ENCODE assay signal across 21 cellular contexts in genomic region chr17:74740641-74741387, GRCh38. TPM values are rescaled to one million over a fixed set of nuclear protein-coding genes. Genes with fewer than 3 reads are reported as not detected.
A peak's percentile ranks its signal among the peaks of the same experiment; 100 is the strongest.
DNase-seq lines count a peak whose midpoint lies in the region; ATAC-seq, FAIRE-seq and TF ChIP-seq lines count a peak whose summit lies in the region.
"Had no signal": no experiment of that assay in that cellular context is flagged by ENCODE, and none has a peak within 500 bp of the region (broad histone marks: within the 10 kb centered on the region; RNA-seq: fewer than 3 reads in every experiment).

No MANE protein-coding gene starts in this region.

- CTCF ChIA-PET in activated CD4-positive, alpha-beta T cell treated with anti-CD3 and anti-CD28 coated beads for 36 hours (lab: Charles Lee): interaction anchor here (0.7 to 2.8 kb wide), 14 partner anchors 10 to 654 kb away, joined by 3 to 18 read pairs (median 4); partner anchors contain the start of gene FDXR
- CTCF ChIA-PET in activated CD8-positive, alpha-beta T cell treated with anti-CD3 and anti-CD28 coated beads for 36 hours (lab: Charles Lee): interaction anchor here (0.9 to 8.1 kb wide), 6 partner anchors 29 to 125 kb away, joined by 3 to 207 read pairs (median 10); partner anchors contain the start of gene NAT9
- CTCF ChIA-PET in MCF 10A (lab: Yijun Ruan, JAX): interaction anchor here (1.8 to 2.4 kb wide), 3 partner anchors 30 to 124 kb away, joined by 8 to 12 read pairs (median 9); no protein-coding TSS in a partner anchor

- intact Hi-C loops in activated CD4-positive, alpha-beta T cell treated with anti-CD3 and anti-CD28 coated beads for 36 hours (cut with DNase I, micrococcal nuclease): no loop called here
- intact Hi-C loops in activated CD8-positive, alpha-beta T cell treated with anti-CD3 and anti-CD28 coated beads for 36 hours (cut with micrococcal nuclease): loop anchor here (5.0 kb wide), 1 partner anchor 121 kb away; no protein-coding TSS in a partner anchor
- intact Hi-C loops in MCF 10A (cut with micrococcal nuclease): no loop called here

- peak overlapping the region; percentile 88 for H3K27ac Mint-ChIP-seq in activated CD4-positive, alpha-beta T cell treated with anti-CD3 and anti-CD28 coated beads for 36 hours
- peak overlapping the region; percentile 88 for H3K27ac Mint-ChIP-seq in activated CD8-positive, alpha-beta T cell treated with anti-CD3 and anti-CD28 coated beads for 36 hours
- H3K27ac Mint-ChIP-seq in naive thymus-derived CD8-positive, alpha-beta T cell: peak overlapping the region; percentile 90 to 99 (median 96)
- H3K27ac Mint-ChIP-seq in MCF 10A (ENCODE audit: low read depth, unreplicated experiment): no peak overlapping the region
- H3K27ac Mint-ChIP-seq: mesothelial cell of epicardium had no signal

- H3K27me3 ChIP-seq in DOHH2 (ENCODE audit: control insufficient read depth, low read length): no peaks in the 10 kb centered on the region

- H3K9me2 ChIP-seq in DOHH2 (replicated peaks; ENCODE audit: control insufficient read depth, low read length): no peaks in the 10 kb centered on the region

- no peaks in the 10 kb centered on the region for H3K36me3 ChIP-seq in DOHH2 (ENCODE audit: control insufficient read depth, low read length)
- H3K36me3 ChIP-seq: upper lobe of left lung had no signal

- H3K9me3 Mint-ChIP-seq in activated CD4-positive, alpha-beta T cell treated with anti-CD3 and anti-CD28 coated beads for 36 hours (ENCODE audit: low read depth): no peaks in the 10 kb centered on the region
- peaks cover 7% of the 10 kb centered on the region for H3K9me3 Mint-ChIP-seq in activated CD8-positive, alpha-beta T cell treated with anti-CD3 and anti-CD28 coated beads for 36 hours
- no peaks in the 10 kb centered on the region for H3K9me3 Mint-ChIP-seq in naive thymus-derived CD8-positive, alpha-beta T cell
- no peaks in the 10 kb centered on the region for H3K9me3 Mint-ChIP-seq in MCF 10A (ENCODE audit: unreplicated experiment)
- H3K9me3 Mint-ChIP-seq: mesothelial cell of epicardium had no signal

- ATAC-seq in activated CD4-positive, alpha-beta T cell treated with anti-CD3 and anti-CD28 coated beads for 36 hours: no peak
- ATAC-seq in activated CD8-positive, alpha-beta T cell treated with anti-CD3 and anti-CD28 coated beads for 36 hours: no peak
- ATAC-seq in naive thymus-derived CD8-positive, alpha-beta T cell: no peak
- ATAC-seq: stimulated activated naive CD8-positive, alpha-beta T cell treated with anti-CD3 and anti-CD28 coated beads, Interleukin-15, amount 100 ng/mL, for 72 hours had no signal

- TF ChIP-seq CTCF in DOHH2 (IDR thresholded peaks at IDR 0.05; ENCODE audit: low read depth, low read length, poor library complexity, severe bottlenecking) (no peak), MCF 10A (IDR thresholded peaks at IDR 0.05; ENCODE audit: unreplicated experiment) (no peak)
- no peak for TF ChIP-seq CTCF in activated CD8-positive, alpha-beta T cell treated with anti-CD3 and anti-CD28 coated beads for 36 hours (IDR thresholded peaks at IDR 0.05)

- no peak overlapping the region for H3K4me3 Mint-ChIP-seq in activated CD4-positive, alpha-beta T cell treated with anti-CD3 and anti-CD28 coated beads for 36 hours
- H3K4me3 Mint-ChIP-seq in activated CD8-positive, alpha-beta T cell treated with anti-CD3 and anti-CD28 coated beads for 36 hours: no peak overlapping the region
- peak overlapping the region in 8 of 10 donors; percentile 31 to 88 (median 84) for H3K4me3 Mint-ChIP-seq in naive thymus-derived CD8-positive, alpha-beta T cell
- H3K4me3 Mint-ChIP-seq in MCF 10A (ENCODE audit: unreplicated experiment): no peak overlapping the region
- H3K4me3 Mint-ChIP-seq: mesothelial cell of epicardium had no signal

- no peak for DNase-seq in activated CD4-positive, alpha-beta T cell treated with anti-CD3 and anti-CD28 coated beads for 36 hours
- no peak for DNase-seq in activated CD4-positive, alpha-beta T cell treated with anti-CD3 and anti-CD28 coated beads, Interleukin-2, amount 50 U/mL, for 48 hours
- DNase-seq in activated CD8-positive, alpha-beta T cell treated with anti-CD3 and anti-CD28 coated beads for 36 hours: no peak
- DNase-seq in naive thymus-derived CD8-positive, alpha-beta T cell: no peak
- DNase-seq in stimulated activated naive CD4-positive, alpha-beta T cell treated with Interleukin-2 at 50 U/mL for 16 hours (lab: John Stamatoyannopoulos, UW): no peak
- DNase-seq in H54 (ENCODE audit: insufficient read length, low spot score) (no peak), MCF 10A (ENCODE audit: unreplicated experiment) (no peak)
- DNase-seq: activated CD4-positive, CD25-positive, alpha-beta regulatory T cell; HCEC 1CT; hypothalamus; kidney glomerular epithelial cell; NCI-H146; NCI-H345; NK-92 treated with Interleukin-12 subunit alpha and Interleukin-12 subunit beta, amount 100 ng/mL, for 24 hours; stimulated activated CD4-positive, alpha-beta T cell treated with anti-CD3 and anti-CD28 coated beads, Interleukin-15, amount 100 ng/mL, for 24 hours; stimulated activated naive CD8-positive, alpha-beta T cell treated with anti-CD3 and anti-CD28 coated beads, Interleukin-15, amount 100 ng/mL, for 72 hours; upper lobe of left lung had no signal

- H3K4me3 ChIP-seq in DOHH2 (ENCODE audit: low read length): no peak overlapping the region
- H3K4me3 ChIP-seq: upper lobe of left lung had no signal

- H3K9me3 ChIP-seq in DOHH2 (ENCODE audit: control insufficient read depth, insufficient read depth, low read length): no peaks in the 10 kb centered on the region
- H3K9me3 ChIP-seq: upper lobe of left lung had no signal

- H3K4me2 ChIP-seq in DOHH2 (ENCODE audit: low read length): peak overlapping the region; percentile 64; the same call in 1 of the 2 replicates

- peaks cover 81% of the 10 kb centered on the region for H3K4me1 ChIP-seq in DOHH2 (ENCODE audit: control insufficient read depth, low read length)

- POLR2A ChIA-PET in activated CD4-positive, alpha-beta T cell treated with anti-CD3 and anti-CD28 coated beads for 36 hours (lab: Charles Lee): no interaction called here
- POLR2A ChIA-PET in activated CD8-positive, alpha-beta T cell treated with anti-CD3 and anti-CD28 coated beads for 36 hours (lab: Charles Lee): interaction anchor here (0.8 to 3.1 kb wide), 5 partner anchors 12 to 69 kb away, joined by 3 to 13 read pairs (median 4); partner anchors contain the start of gene NAT9
- POLR2A ChIA-PET in naive thymus-derived CD8-positive, alpha-beta T cell (lab: Charles Lee): interaction anchor here (0.5 to 3.2 kb wide), 15 partner anchors 10 to 1999 kb away, joined by 3 to 31 read pairs (median 4); partner anchors contain the start of gene NAT9
- POLR2A ChIA-PET in MCF 10A (lab: Yijun Ruan, JAX): no interaction called here

- H3K4me1 Mint-ChIP-seq in activated CD4-positive, alpha-beta T cell treated with anti-CD3 and anti-CD28 coated beads for 36 hours: peaks cover 79% of the 10 kb centered on the region
- H3K4me1 Mint-ChIP-seq in activated CD8-positive, alpha-beta T cell treated with anti-CD3 and anti-CD28 coated beads for 36 hours (ENCODE audit: low read depth): peaks cover 79% of the 10 kb centered on the region
- H3K4me1 Mint-ChIP-seq in naive thymus-derived CD8-positive, alpha-beta T cell: peaks cover 42 to 83% (median 77%) of the 10 kb centered on the region in 4 donors
- peaks cover 6% of the 10 kb centered on the region for H3K4me1 Mint-ChIP-seq in MCF 10A (ENCODE audit: insufficient read depth, unreplicated experiment)

- no peak for TF ChIP-seq POLR2A in H54 (IDR thresholded peaks at IDR 0.05; ENCODE audit: low read depth, low read length)

- no peak overlapping the region for H3K27ac ChIP-seq in DOHH2 (ENCODE audit: low read depth, low read length)

- H3K27me3 Mint-ChIP-seq in activated CD4-positive, alpha-beta T cell treated with anti-CD3 and anti-CD28 coated beads for 36 hours: no peaks in the 10 kb centered on the region
- H3K27me3 Mint-ChIP-seq in activated CD8-positive, alpha-beta T cell treated with anti-CD3 and anti-CD28 coated beads for 36 hours: no peaks in the 10 kb centered on the region
- H3K27me3 Mint-ChIP-seq in naive thymus-derived CD8-positive, alpha-beta T cell: no peaks in the 10 kb centered on the region
- peaks cover 24% of the 10 kb centered on the region for H3K27me3 Mint-ChIP-seq in MCF 10A (ENCODE audit: insufficient read depth, unreplicated experiment)

- BruUV-seq in MCF 10A (replicated peaks; lab: Mats Ljungman, UMichigan): no TSS peak

- no peaks in the 10 kb centered on the region for H3K79me2 ChIP-seq in DOHH2 (ENCODE audit: control insufficient read depth, low read length)

- peaks cover 11% of the 10 kb centered on the region for H3F3A ChIP-seq in DOHH2 (ENCODE audit: control insufficient read depth, insufficient read depth)

- H3K36me3 Mint-ChIP-seq in activated CD4-positive, alpha-beta T cell treated with anti-CD3 and anti-CD28 coated beads for 36 hours (ENCODE audit: low read depth): no peaks in the 10 kb centered on the region
- H3K36me3 Mint-ChIP-seq in activated CD8-positive, alpha-beta T cell treated with anti-CD3 and anti-CD28 coated beads for 36 hours (ENCODE audit: low read depth): peaks cover 3% of the 10 kb centered on the region
- peaks cover 0 to 1% (median 0%) of the 10 kb centered on the region in 3 donors for H3K36me3 Mint-ChIP-seq in naive thymus-derived CD8-positive, alpha-beta T cell
- no peaks in the 10 kb centered on the region for H3K36me3 Mint-ChIP-seq in MCF 10A (ENCODE audit: insufficient read depth, unreplicated experiment)
- H3K36me3 Mint-ChIP-seq: mesothelial cell of epicardium had no signal

- no peaks in the 10 kb centered on the region for H4K20me1 ChIP-seq in DOHH2 (ENCODE audit: control insufficient read depth, insufficient read depth, low read depth, low read length)

- FAIRE-seq in H54 (lab: Jason Lieb, UNC): no peak

RNA-seq across cellular contexts. Expression of gene RAB37, which starts 3.8 kb away (rescaled TPM):
- 1 to 10 TPM; 2.7 to 3.5 TPM for total RNA-seq in activated CD4-positive, alpha-beta T cell treated with anti-CD3 and anti-CD28 coated beads for 36 hours
- 1 to 10 TPM; 6.6 to 6.7 TPM for total RNA-seq in activated CD8-positive, alpha-beta T cell treated with anti-CD3 and anti-CD28 coated beads for 36 hours
- total RNA-seq in naive thymus-derived CD8-positive, alpha-beta T cell: 10 to 100 TPM; 34.0 to 35.9 TPM
- polyA plus RNA-seq in naive thymus-derived CD8-positive, alpha-beta T cell: 100 to 1,000 TPM in 1 of 3 donors, 10 to 100 TPM in 2; 55.3 to 108 (median 76.0) TPM
- not detected in 2 replicates for total RNA-seq in MCF 10A (2022)
- total RNA-seq: A172, Daoy had no signal

RNA-seq across cellular contexts. Expression of gene NHERF1, which starts 7.6 kb away (rescaled TPM):
- 100 to 1,000 TPM; 115 to 170 TPM for total RNA-seq in activated CD4-positive, alpha-beta T cell treated with anti-CD3 and anti-CD28 coated beads for 36 hours
- total RNA-seq in activated CD8-positive, alpha-beta T cell treated with anti-CD3 and anti-CD28 coated beads for 36 hours: 100 to 1,000 TPM; 143 to 150 TPM
- total RNA-seq in naive thymus-derived CD8-positive, alpha-beta T cell: 100 to 1,000 TPM; 158 to 164 TPM
- 100 to 1,000 TPM; 277 to 351 (median 324) TPM for polyA plus RNA-seq in naive thymus-derived CD8-positive, alpha-beta T cell
- total RNA-seq in MCF 10A (2022): 23.9 and 25.3 TPM in 2 replicates

RNA-seq across cellular contexts. Expression of gene CD300LF, which starts 28.1 kb away (rescaled TPM):
- total RNA-seq in activated CD4-positive, alpha-beta T cell treated with anti-CD3 and anti-CD28 coated beads for 36 hours: not detected
- not detected for total RNA-seq in activated CD8-positive, alpha-beta T cell treated with anti-CD3 and anti-CD28 coated beads for 36 hours
- total RNA-seq in naive thymus-derived CD8-positive, alpha-beta T cell: under 1 TPM in 1 of 2 experiments, not detected in 1; 0.36 TPM
- not detected for polyA plus RNA-seq in naive thymus-derived CD8-positive, alpha-beta T cell
- total RNA-seq in MCF 10A (2022): not detected in 2 replicates
- total RNA-seq: A172, Daoy, mesothelial cell of epicardium had no signal

RNA-seq across cellular contexts. Expression of gene NAT9, which starts 35.3 kb away (rescaled TPM):
- 10 to 100 TPM; 23.7 to 39.6 TPM for total RNA-seq in activated CD4-positive, alpha-beta T cell treated with anti-CD3 and anti-CD28 coated beads for 36 hours
- total RNA-seq in activated CD8-positive, alpha-beta T cell treated with anti-CD3 and anti-CD28 coated beads for 36 hours: 10 to 100 TPM; 35.5 to 42.4 TPM
- total RNA-seq in naive thymus-derived CD8-positive, alpha-beta T cell: 10 to 100 TPM; 66.5 to 71.5 TPM
- 10 to 100 TPM in 2 of 3 donors, 1 to 10 TPM in 1; 9.8 to 28.3 (median 20.2) TPM for polyA plus RNA-seq in naive thymus-derived CD8-positive, alpha-beta T cell
- 58.1 and 64.8 TPM in 2 replicates for total RNA-seq in MCF 10A (2022)

Comparison
In these comparisons a context has a peak if more than half of its experiments do, and no peak if none do; other contexts are left out.
1. H3K4me3 Mint-ChIP-seq: peak in naive thymus-derived CD8-positive, alpha-beta T cell (8 of 10); none in activated CD4-positive, alpha-beta T cell treated with anti-CD3 and anti-CD28 coated beads for 36 hours (single experiment), activated CD8-positive, alpha-beta T cell treated with anti-CD3 and anti-CD28 coated beads for 36 hours (single experiment) and MCF 10A (single experiment).
2. RNA of gene RAB37, which starts 3.8 kb away (total RNA-seq): 34.0 to 35.9 TPM in naive thymus-derived CD8-positive, alpha-beta T cell; 6.6 to 6.7 TPM in activated CD8-positive, alpha-beta T cell treated with anti-CD3 and anti-CD28 coated beads for 36 hours, 2.7 to 3.5 TPM in activated CD4-positive, alpha-beta T cell treated with anti-CD3 and anti-CD28 coated beads for 36 hours and not detected in MCF 10A; every median in the first group is over 4 times any median in the second.
3. POLR2A ChIA-PET loops: an anchor here in activated CD8-positive, alpha-beta T cell treated with anti-CD3 and anti-CD28 coated beads for 36 hours (0.8 to 3.1 kb wide) and naive thymus-derived CD8-positive, alpha-beta T cell (0.5 to 3.2 kb wide); none called in activated CD4-positive, alpha-beta T cell treated with anti-CD3 and anti-CD28 coated beads for 36 hours and MCF 10A.